ENCODE assay signal across 11 cellular contexts in the genomic region with DNA sequence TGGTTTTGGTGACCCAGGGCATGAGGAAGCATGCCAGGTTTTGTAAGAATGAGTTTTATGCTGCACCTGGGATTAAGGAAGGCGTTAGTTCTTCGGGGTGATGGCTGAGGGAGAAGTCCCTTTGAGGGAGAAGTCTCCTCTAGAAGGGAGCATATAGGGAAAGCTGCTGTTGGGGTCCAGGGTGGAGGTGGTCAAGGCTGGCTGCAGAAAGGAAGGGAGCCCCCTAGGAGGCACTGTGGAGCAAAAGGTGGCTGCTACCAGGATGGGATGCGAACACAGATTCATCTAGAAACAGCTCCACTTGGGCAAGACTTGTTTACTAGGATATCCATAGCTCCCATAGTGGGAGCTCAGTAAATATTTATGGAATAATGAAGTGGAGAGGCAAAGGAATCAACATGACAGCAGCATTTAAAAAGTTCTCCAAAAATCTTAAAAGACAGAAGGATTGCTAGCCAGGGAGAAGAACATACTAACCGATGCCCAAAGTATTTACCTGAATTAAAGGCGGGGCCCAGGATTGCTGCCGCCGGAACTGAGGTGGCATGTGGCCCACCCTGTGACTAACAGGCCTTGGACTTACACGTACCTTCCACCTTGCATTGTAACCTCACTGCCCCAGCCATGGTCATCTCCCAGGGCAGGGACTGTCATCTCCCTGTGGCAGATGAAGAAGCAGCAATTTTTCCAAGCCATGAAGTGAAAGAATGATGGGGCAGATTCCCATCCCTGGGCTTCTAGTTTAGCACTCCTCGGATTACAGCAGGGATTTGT. TPM values are rescaled to one million over a fixed set of nuclear protein-coding genes. Genes with fewer than 3 reads are reported as not detected.
DNase-seq lines count a peak whose midpoint lies in the region; ATAC-seq and TF ChIP-seq lines count a peak whose summit lies in the region.
"Had no signal": no experiment of that assay in that cellular context is flagged by ENCODE, and none has a peak within 500 bp of the region (broad histone marks: within the 10 kb centered on the region; RNA-seq: fewer than 3 reads in every experiment).

No MANE protein-coding gene starts in this region.

- peak overlapping the region; percentile 94 for H2BK120ac ChIP-seq in trophoblast cell (ENCODE audit: insufficient read depth, low read length, poor library complexity)

- CTCF ChIA-PET in GM10248 (lab: Yijun Ruan, JAX), result interaction anchor here (1.6 to 2.0 kb wide), 3 partner anchors 11 to 37 kb away, joined by 3 to 11 read pairs (median 5); no protein-coding TSS in a partner anchor

- peaks cover 54% of the 10 kb centered on the region for H3K79me1 ChIP-seq in trophoblast cell (ENCODE audit: low read length)

- H3K36me3 ChIP-seq in OCI-LY1 (ENCODE audit: insufficient read depth, low read length), result no peaks in the 10 kb centered on the region
- H3K36me3 ChIP-seq in trophoblast cell (ENCODE audit: control insufficient read depth in 1 of 2, insufficient read depth in 2 of 2, low read length in 2 of 2), result peaks cover 42 to 64% of the 10 kb centered on the region in 2 experiments

- H3K4me1 ChIP-seq in OCI-LY1 (ENCODE audit: insufficient read depth, low read length, severe bottlenecking) (no peaks in the 10 kb centered on the region), trophoblast cell (ENCODE audit: control insufficient read depth in 1 of 2, insufficient read depth in 2 of 2, low read length in 2 of 2) (peaks cover 33 to 39% of the 10 kb centered on the region in 2 experiments)

- no peaks in the 10 kb centered on the region for H4K20me1 ChIP-seq in OCI-LY1 (ENCODE audit: insufficient read depth, low read length)

- H4K12ac ChIP-seq in trophoblast cell (ENCODE audit: low read depth, low read length), result no peak overlapping the region

- no peak overlapping the region for H3K4me3 Mint-ChIP-seq in stimulated activated naive B cell treated with anti-CD40 and anti-IgM and Interleukin-4, amounts not matched to agents 10 μg/mL and 1 μg/mL and 100 μg/mL, for 72 hours

- H3K36me3 Mint-ChIP-seq in stimulated activated naive B cell treated with anti-CD40 and anti-IgM and Interleukin-4, amounts not matched to agents 10 μg/mL and 1 μg/mL and 100 μg/mL, for 72 hours, result no peaks in the 10 kb centered on the region

- TF ChIP-seq CTCF in GM10248 (IDR thresholded peaks at IDR 0.05; ENCODE audit: control extremely low read depth, extremely low read depth, low read depth, missing control alignments) (no peak), OCI-LY1 (IDR thresholded peaks at IDR 0.05; ENCODE audit: low read length) (peak; percentile 29; the same call in 1 of the 2 replicates), epithelial cell of esophagus (IDR thresholded peaks at IDR 0.05; ENCODE audit: insufficient read depth, low read depth, low read length, missing control alignments) (no peak)

- H3K27me3 Mint-ChIP-seq in stimulated activated naive B cell treated with anti-CD40 and anti-IgM and Interleukin-4, amounts not matched to agents 10 μg/mL and 1 μg/mL and 100 μg/mL, for 72 hours, result peaks cover 0 to 3% of the 10 kb centered on the region in 2 donors

- no peak overlapping the region for H2AFZ ChIP-seq in OCI-LY1 (ENCODE audit: low read length)
- H2AFZ ChIP-seq in trophoblast cell (ENCODE audit: insufficient read depth, low read length, poor library complexity), result peak overlapping the region; percentile 33

- H3F3A ChIP-seq in OCI-LY1 (ENCODE audit: insufficient read depth, low read length), result no peaks in the 10 kb centered on the region

- POLR2A ChIA-PET in GM10248 (lab: Yijun Ruan, JAX), result no interaction called here

- ATAC-seq in GM18505 (IDR thresholded peaks at IDR 0.05; ENCODE audit: unreplicated experiment) (no peak), GM18873 (IDR thresholded peaks at IDR 0.05; ENCODE audit: low FRiP score, unreplicated experiment) (no peak)
- no peak for ATAC-seq in stimulated activated naive B cell treated with anti-CD40 and anti-IgM and Interleukin-4, amounts not matched to agents 10 μg/mL and 1 μg/mL and 100 μg/mL, for 72 hours (replicated peaks)
- ATAC-seq: gastrocnemius medialis had no signal

- peak overlapping the region; percentile 78 for H3K14ac ChIP-seq in trophoblast cell (ENCODE audit: low read length)

- no peak overlapping the region for H3K4me3 ChIP-seq in OCI-LY1 (ENCODE audit: low read depth, low read length, poor library complexity, severe bottlenecking)
- no peak overlapping the region for H3K4me3 ChIP-seq in epithelial cell of esophagus (ENCODE audit: low read length)
- no peak overlapping the region for H3K4me3 ChIP-seq in trophoblast cell (ENCODE audit: low read depth, low read length)
- H3K4me3 ChIP-seq: gastrocnemius medialis, Peyer's patch had no signal

- H2AK5ac ChIP-seq in trophoblast cell (ENCODE audit: low read length), result peak overlapping the region; percentile 65

- H3K27me3 ChIP-seq in OCI-LY1 (ENCODE audit: insufficient read depth, low read length) (no peaks in the 10 kb centered on the region), trophoblast cell (ENCODE audit: insufficient read depth, low read length) (no peaks in the 10 kb centered on the region)
- H3K27me3 ChIP-seq: gastrocnemius medialis, Peyer's patch had no signal

- TF ChIP-seq POLR2A in GM18505 (IDR thresholded peaks at IDR 0.05; ENCODE audit: borderline replicate concordance, extremely low read depth, insufficient read depth, insufficient read length), result no peak

- peak overlapping the region; percentile 86 for H2BK12ac ChIP-seq in trophoblast cell (ENCODE audit: low read length)

- no peak overlapping the region for H3K9ac ChIP-seq in OCI-LY1 (ENCODE audit: low read length)
- H3K9ac ChIP-seq in trophoblast cell (ENCODE audit: low read length), result no peak overlapping the region

- H3K27ac ChIP-seq in OCI-LY1 (ENCODE audit: low read depth, low read length, poor library complexity, severe bottlenecking) (no peak overlapping the region), trophoblast cell (ENCODE audit: low read depth, low read length) (peak overlapping the region; percentile 97)

- peak overlapping the region; percentile 97 for H2BK5ac ChIP-seq in trophoblast cell (ENCODE audit: low read depth, low read length, poor library complexity)

- H3K18ac ChIP-seq in trophoblast cell (ENCODE audit: low read length), result peak overlapping the region; percentile 87

- no peak overlapping the region for H3K23ac ChIP-seq in trophoblast cell (ENCODE audit: low read length)

- WGBS in trophoblast cell (ENCODE audit: extremely low coverage, insufficient coverage, insufficient read length), result no CpG with 5 or more reads among the region's 9 CpGs

- H3K9me3 ChIP-seq in OCI-LY1 (ENCODE audit: low read length) (no peaks in the 10 kb centered on the region), trophoblast cell (ENCODE audit: insufficient read depth, low read depth, low read length) (no peaks in the 10 kb centered on the region)
- H3K9me3 ChIP-seq: gastrocnemius medialis, Peyer's patch had no signal

- H3K9me2 ChIP-seq in OCI-LY1 (ENCODE audit: low read depth, low read length), result no peaks in the 10 kb centered on the region

- H3K4me2 ChIP-seq in OCI-LY1 (ENCODE audit: low read length) (no peak overlapping the region), trophoblast cell (ENCODE audit: low read length) (no peak overlapping the region)

- peak overlapping the region; percentile 32 for H3K4ac ChIP-seq in trophoblast cell (ENCODE audit: low read depth, low read length)

- peak overlapping the region; percentile 99 for H4K91ac ChIP-seq in trophoblast cell (ENCODE audit: low read depth, low read length)

- no peaks in the 10 kb centered on the region for H3K79me2 ChIP-seq in OCI-LY1 (ENCODE audit: insufficient read depth, low read length)
- H3K79me2 ChIP-seq in trophoblast cell (ENCODE audit: control insufficient read depth, insufficient read depth, low read length, poor library complexity), result peaks cover 6% of the 10 kb centered on the region

- peak; percentile 12 for DNase-seq in GM10248 (ENCODE audit: extremely low spot score)
- peak; percentile 37 for DNase-seq in epithelial cell of esophagus (ENCODE audit: low read depth)
- DNase-seq in trophoblast cell, result no peak
- DNase-seq in DMS53 treated with DMSO at 0.1 percent for 48 hours (lab: John Stamatoyannopoulos, UW; ENCODE audit: unreplicated experiment), result no peak
- no peak for DNase-seq in stimulated activated naive B cell treated with anti-CD40 and anti-IgM and Interleukin-4, amounts not matched to agents 10 μg/mL and 1 μg/mL and 100 μg/mL, for 72 hours
- DNase-seq: gastrocnemius medialis; Peyer's patch; stimulated activated CD4-positive, alpha-beta T cell treated with anti-CD3 and anti-CD28 coated beads, Interleukin-4, amount 100 ng/mL, for 1 hour had no signal

- H3K27ac Mint-ChIP-seq in stimulated activated naive B cell treated with anti-CD40 and anti-IgM and Interleukin-4, amounts not matched to agents 10 μg/mL and 1 μg/mL and 100 μg/mL, for 72 hours, result no peak overlapping the region

- H4K8ac ChIP-seq in trophoblast cell (ENCODE audit: low read depth, low read length), result peak overlapping the region; percentile 51

- peaks cover 0 to 2% of the 10 kb centered on the region in 2 donors for H3K4me1 Mint-ChIP-seq in stimulated activated naive B cell treated with anti-CD40 and anti-IgM and Interleukin-4, amounts not matched to agents 10 μg/mL and 1 μg/mL and 100 μg/mL, for 72 hours

- H3K9me3 Mint-ChIP-seq in stimulated activated naive B cell treated with anti-CD40 and anti-IgM and Interleukin-4, amounts not matched to agents 10 μg/mL and 1 μg/mL and 100 μg/mL, for 72 hours, result no peaks in the 10 kb centered on the region

RNA-seq across cellular contexts. Expression of a gene that starts 7.1 kb away (rescaled TPM):
- polyA plus RNA-seq in trophoblast cell (2013), result 107 and 118 TPM in 2 replicates

RNA-seq across cellular contexts. Expression of a gene that starts 22.7 kb away (rescaled TPM):
- 1,470 and 1,480 TPM in 2 replicates for polyA plus RNA-seq in trophoblast cell (2013)

Comparison
In these comparisons a context has a peak if more than half of its experiments do, and no peak if none do; other contexts are left out.
1. DNase-seq: peak in GM10248 (single experiment) and epithelial cell of esophagus (single experiment); none in trophoblast cell (0 of 2), DMS53 treated with DMSO at 0.1 percent for 48 hours (single experiment) and stimulated activated naive B cell treated with anti-CD40 and anti-IgM and Interleukin-4, amounts not matched to agents 10 μg/mL and 1 μg/mL and 100 μg/mL, for 72 hours (single experiment).